In genomic region chr2:16640024-16640423, GRCh38 we compare ENCODE assay signal across 1 cellular context.
TF ChIP-seq lines count a peak whose summit lies in the region.

No MANE protein-coding gene starts in this region.

TF ChIP-seq in H1, 55 proteins besides CTCF, POLR2A, EP300 and RAD21:
- TF ChIP-seq CHD1 (IDR thresholded peaks at IDR 0.05; ENCODE audit: low read depth, low read length), result no peak
- TF ChIP-seq TAF1 (IDR thresholded peaks at IDR 0.05; ENCODE audit: low read depth, low read length), result no peak
- TF ChIP-seq SRF (IDR thresholded peaks at IDR 0.05; ENCODE audit: low read depth, low read length), result peak; percentile 80
- TF ChIP-seq GABPA (IDR thresholded peaks at IDR 0.05; ENCODE audit: borderline replicate concordance, insufficient read depth, low read length), result no peak
